Comparison of ENCODE assay signal across 10 cellular contexts in genomic region chr11:83061883-83062282, GRCh38. TPM values are rescaled to one million over a fixed set of nuclear protein-coding genes. Genes with fewer than 3 reads are reported as not detected.
A peak's percentile ranks its signal among the peaks of the same experiment; 100 is the strongest.
DNase-seq lines count a peak whose midpoint lies in the region; ATAC-seq, FAIRE-seq and TF ChIP-seq lines count a peak whose summit lies in the region.
"Had no signal": no experiment of that assay in that cellular context is flagged by ENCODE, and none has a peak within 500 bp of the region (broad histone marks: within the 10 kb centered on the region; RNA-seq: fewer than 3 reads in every experiment).

No MANE protein-coding gene starts in this region.

- ATAC-seq in GM18508 (IDR thresholded peaks at IDR 0.05; ENCODE audit: insufficient read depth, unreplicated experiment): peak; percentile 77
- peak; percentile 71 for ATAC-seq in GM21381 (IDR thresholded peaks at IDR 0.05; ENCODE audit: unreplicated experiment)
- peak; percentile 77 for ATAC-seq in HG03354 (IDR thresholded peaks at IDR 0.05; ENCODE audit: poor library complexity, severe bottlenecking, unreplicated experiment)
- peak; percentile 76 for ATAC-seq in GM12878

- H3K36me3 ChIP-seq in GM12878 (ENCODE audit: control insufficient read depth in 2 of 2, insufficient read depth in 2 of 2, low read length in 1 of 2): peaks cover 0 to 4% of the 10 kb centered on the region in 2 experiments; a peak in 2 of 4 replicates
- no peaks in the 10 kb centered on the region for H3K36me3 ChIP-seq in MG63
- H3K36me3 ChIP-seq in stomach: no peaks in the 10 kb centered on the region

- in situ Hi-C loops in GM12878 (cut with MboI): no loop called here

- TF ChIP-seq EP300 in GM12878 (IDR thresholded peaks at IDR 0.05; ENCODE audit: borderline replicate concordance in 1 of 2, control insufficient read depth in 1 of 2, low read depth in 2 of 2, low read length in 2 of 2): peak; percentile 68 to 73; a peak in 3 of 4 replicates
- no peak for TF ChIP-seq EP300 in stomach (IDR thresholded peaks at IDR 0.05)

- H2AFZ ChIP-seq in GM12878 (ENCODE audit: control insufficient read depth, low read depth, low read length): no peak overlapping the region
- H2AFZ ChIP-seq: parathyroid adenoma had no signal

- SMC1A ChIA-PET in GM12878 (lab: Charles Lee; ENCODE audit: uncharacterized antibody, unreplicated experiment): interaction anchor here (0.6 to 9.2 kb wide), 25 partner anchors 9 to 158 kb away, joined by 3 to 138 read pairs (median 8); partner anchors contain the start of genes PCF11 and RAB30

- WGBS in GM12878 (ENCODE audit: insufficient coverage, insufficient replicate concordance, low lambda C conversion rate, missing lambda C conversion rate): 2% methylated on average over 4 of the region's 4 CpGs
- WGBS in stomach, 5 donors: 84 to 94% (median 88%) methylated on average over 4 of the region's 4 CpGs

- peak; percentile 83 for FAIRE-seq in GM12878 (lab: Jason Lieb, UNC)

- H3K4me2 ChIP-seq in GM12878 (ENCODE audit: control insufficient read depth, insufficient read depth): peak overlapping the region; percentile 84

- RAD21 ChIA-PET in GM12878 (lab: Charles Lee; ENCODE audit: unreplicated experiment): interaction anchor here (0.8 to 7.3 kb wide), 22 partner anchors 10 to 187 kb away, joined by 3 to 96 read pairs (median 4); partner anchors contain the start of genes DDIAS, PCF11, PRCP and RAB30

- TF ChIP-seq POLR2A in GM12878 (IDR thresholded peaks at IDR 0.05; ENCODE audit: low read depth, low read length) (no peak), stomach (IDR thresholded peaks at IDR 0.05) (no peak)

- H3K9me3 ChIP-seq in GM12878 (replicated peaks; ENCODE audit: control insufficient read depth, insufficient read depth, low read length): peaks cover 33% of the 10 kb centered on the region
- H3K9me3 ChIP-seq in MG63: no peaks in the 10 kb centered on the region
- no peaks in the 10 kb centered on the region for H3K9me3 ChIP-seq in stomach

- TF ChIP-seq CTCF in GM12878 (IDR thresholded peaks at IDR 0.05 in 2 of 3, conservative IDR thresholded peaks at IDR 0.05 in 1 of 3; ENCODE audit: control insufficient read depth in 2 of 3, extremely low read depth in 1 of 3, insufficient read depth in 1 of 3, low read depth in 3 of 3, low read length in 3 of 3) (no peak), stomach (IDR thresholded peaks at IDR 0.05) (no peak)

- H3K79me2 ChIP-seq in GM12878 (ENCODE audit: control insufficient read depth, insufficient read depth, low read length): peaks cover 55% of the 10 kb centered on the region

- H3K27me3 ChIP-seq in GM12878 (replicated peaks in 1 of 2; ENCODE audit: control insufficient read depth in 2 of 2, insufficient read depth in 2 of 2, low read length in 1 of 2) (no peaks in the 10 kb centered on the region), MG63 (no peaks in the 10 kb centered on the region), stomach (no peaks in the 10 kb centered on the region)

- H3K4me3 ChIP-seq in GM12878 (peak overlapping the region; percentile 66), MG63 (no peak overlapping the region), stomach (no peak overlapping the region)

- H4K20me1 ChIP-seq in GM12878 (ENCODE audit: control insufficient read depth, insufficient read depth): no peaks in the 10 kb centered on the region

- no peak for TF ChIP-seq RAD21 in GM12878 (IDR thresholded peaks at IDR 0.05; ENCODE audit: insufficient read depth, low read depth, low read length)

- H3K9ac ChIP-seq in GM12878 (ENCODE audit: control insufficient read depth, insufficient read depth, low read length): peak overlapping the region; percentile 71
- H3K9ac ChIP-seq: parathyroid adenoma had no signal

- peaks cover 40% of the 10 kb centered on the region for H3K4me1 ChIP-seq in GM12878 (ENCODE audit: control insufficient read depth, insufficient read depth, low read length)
- peaks cover 0 to 25% (median 17%) of the 10 kb centered on the region in 4 donors for H3K4me1 ChIP-seq in stomach
- H3K4me1 ChIP-seq: parathyroid adenoma had no signal

- POLR2A ChIA-PET in GM12878 (lab: Charles Lee): interaction anchor here (0.7 to 12.1 kb wide), 14 partner anchors 9 to 160 kb away, joined by 3 to 142 read pairs (median 8); partner anchors contain the start of genes DDIAS, PCF11 and RAB30

- CTCF ChIA-PET in GM12878 (lab: Yijun Ruan, JAX): interaction anchor here (0.6 to 2.5 kb wide), 9 partner anchors 9 to 104 kb away, joined by 3 to 21 read pairs (median 5); partner anchors contain the start of gene RAB30

- H3K27ac ChIP-seq in GM12878 (ENCODE audit: control insufficient read depth, insufficient read depth) (peak overlapping the region; percentile 96), stomach (peak overlapping the region in 1 of 5 donors; percentile 67)
- H3K27ac ChIP-seq: parathyroid adenoma had no signal

- peak; percentile 92 for DNase-seq in GM12878 (ENCODE audit: low read depth, low spot score)
- DNase-seq in NCI-H1694 (lab: John Stamatoyannopoulos, UW): no peak
- DNase-seq in MG63: no peak
- no peak for DNase-seq in NCI-H446 treated with DMSO at 0.1 percent for 48 hours (lab: John Stamatoyannopoulos, UW)
- no peak for DNase-seq in stomach
- DNase-seq: NCI-H345 had no signal

- BruUV-seq in GM12878 (replicated peaks; lab: Mats Ljungman, UMichigan): no TSS peak

- intact Hi-C loops in GM12878 (cut with micrococcal nuclease; ENCODE audit: unreplicated experiment): loop anchor here (2.0 to 5.0 kb wide), 2 partner anchors 55 to 225 kb away; partner anchors contain the start of gene CCDC90B
- intact Hi-C loops in stomach (cut with DNase I; ENCODE audit: low total_unique reads): no loop called here

TF ChIP-seq in GM12878, 131 proteins besides CTCF, POLR2A, EP300 and RAD21 (continues in another document):
- TF ChIP-seq ZNF687 (IDR thresholded peaks at IDR 0.05): no peak
- peak; percentile 79 for TF ChIP-seq SKIL (IDR thresholded peaks at IDR 0.05; ENCODE audit: low read depth, poor library complexity, severe bottlenecking)

RNA-seq across cellular contexts. Expression of gene RAB30, which starts 9.8 kb away (rescaled TPM):
- 49.2 and 55.3 TPM in 2 replicates for total RNA-seq in GM12878 (2013; cell fraction: nucleolus; rRNA removed)
- total RNA-seq in GM12878 (2014; rRNA removed) (13.0 and 14.2 TPM in 2 replicates), GM12878 (2014; rRNA removed; fragmentation: Illumina TruSeq; extraction: Trizol) (15.2 and 16.1 TPM in 2 replicates), GM12878 (2021) (23.9 and 24.8 TPM in 2 replicates), stomach (10 to 100 TPM in 1 of 5 donors, 1 to 10 TPM in 3, under 1 TPM in 1; 0.29 to 14.0 (median 3.9) TPM)
- 39.6 TPM for polyA plus RNA-seq in GM12878 (2011; ENCODE audit: low read depth)
- polyA plus RNA-seq in GM12878 (2011; rRNA removed) (23.0 and 26.7 TPM in 2 replicates), GM12878 (2014; fragmentation: Illumina TruSeq; extraction: Trizol) (22.5 and 32.9 TPM in 2 replicates), GM12878 (2014; fragmentation: Nextera tagmentation; extraction: Ambion mirVana) (10 to 100 TPM in 1 of 2 experiments, 1 to 10 TPM in 1; 9.8 to 14.2 TPM), GM12878 (2014; rRNA removed) (8.0 and 11.7 TPM in 2 replicates), GM12878 (2016; fragmentation: Nextera tagmentation; extraction: Ambion mirVana) (10 to 100 TPM; 22.2 TPM), stomach (1 to 10 TPM; 1.5 to 5.3 (median 2.2) TPM)
- polyA plus RNA-seq in GM12878 (2011; cell fraction: cytosol; rRNA removed): 9.5 and 13.4 TPM in 2 replicates
- polyA plus RNA-seq in GM12878 (2011; cell fraction: nucleus; rRNA removed): 13.5 and 14.2 TPM in 2 replicates
- 19.1 and 30.2 TPM in 2 replicates for polyA plus RNA-seq in GM12878 (2012)
- polyA minus RNA-seq in GM12878 (2011; rRNA and poly(A)+ RNA removed): 14.5 and 29.4 TPM in 2 replicates
- polyA minus RNA-seq in GM12878 (2011; cell fraction: cytosol; rRNA and poly(A)+ RNA removed): 6.9 and 11.0 TPM in 2 replicates
- polyA minus RNA-seq in GM12878 (2011; cell fraction: nucleus; rRNA and poly(A)+ RNA removed): 11.6 and 16.6 TPM in 2 replicates
- total RNA-seq in MG63 (2014; rRNA removed; shearing (Covaris generic); ENCODE audit: low replicate concordance): 4.0 and 6.1 TPM in 2 replicates
